In the genomic region with DNA sequence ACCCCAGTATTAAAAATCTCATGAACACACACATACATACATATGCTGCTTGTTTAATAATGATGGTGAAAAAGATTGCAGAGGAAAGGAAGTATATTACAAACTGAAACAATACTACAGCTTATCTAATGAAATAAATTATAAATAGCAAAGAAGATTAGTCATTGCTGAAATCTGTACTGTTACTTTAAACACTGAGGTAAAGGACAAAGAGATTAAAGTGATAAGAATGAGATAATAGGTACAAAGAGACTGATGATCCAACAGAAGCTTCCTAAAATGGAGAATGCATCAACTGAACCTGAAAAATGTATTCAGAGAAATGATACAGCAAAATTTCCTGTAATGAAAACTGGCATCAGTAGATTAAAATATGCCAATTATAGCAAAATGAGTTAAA, we compare ENCODE assay signal across 30 cellular contexts.
"Had no signal": no experiment of that assay in that cellular context is flagged by ENCODE, and none has a peak within 500 bp of the region (broad histone marks: within the 10 kb centered on the region; RNA-seq: fewer than 3 reads in every experiment).

No MANE protein-coding gene starts in this region.

- H3K9me3 Mint-ChIP-seq: activated CD4-positive, alpha-beta T cell treated with anti-CD3 and anti-CD28 coated beads, Interleukin-2, amount 10 ng/mL, durations not matched to agents 24 days and 14 days; brain had no signal

- H3K27me3 ChIP-seq: adrenal gland had no signal

- H3K9me3 ChIP-seq: adrenal gland, SJCRH30 had no signal

- DNase-seq: activated CD4-positive, alpha-beta T cell treated with anti-CD3 and anti-CD28 coated beads, Interleukin-2, amount 10 ng/mL, durations not matched to agents 24 days and 14 days; activated CD4-positive, alpha-beta T cell treated with anti-CD3 and anti-CD28 coated beads, Interleukin-2, amount 50 U/mL, for 4 hours; activated CD8-positive, alpha-beta T cell treated with anti-CD3 and anti-CD28 coated beads for 36 hours; activated gamma-delta T cell treated with Interleukin-2 at 50 U/mL for 16 hours; activated naive CD4-positive, alpha-beta T cell treated with anti-CD3 and anti-CD28 coated beads for 36 hours; activated T-cell treated with anti-CD3 and anti-CD28 coated beads, Interleukin-2, amount 50 U/mL, for 24 hours; adrenal gland; anterior cingulate cortex; caudate nucleus; cerebellar nuclear complex; NCI-H1105; NCI-H1417 treated with DMSO at 0.1 percent for 48 hours; NCI-H187 treated with DMSO at 0.1 percent for 48 hours; NCI-H2081; NCI-H2171 treated with DMSO at 0.1 percent for 48 hours; NCI-H226; NCI-H446 treated with DMSO at 0.1 percent for 48 hours; NCI-H524; NCI-H69; NCI-H82; PC-3; SHP77; SJCRH30; T1000 had no signal

- H3K36me3 ChIP-seq: adrenal gland, SJCRH30 had no signal

- FAIRE-seq: bronchial epithelial cell, RCC 7860 had no signal

- H3K4me3 ChIP-seq: adrenal gland, SJCRH30, SK-N-MC had no signal

- H3K4me1 Mint-ChIP-seq: activated CD4-positive, alpha-beta T cell treated with anti-CD3 and anti-CD28 coated beads, Interleukin-2, amount 10 ng/mL, durations not matched to agents 24 days and 14 days; brain had no signal

- ATAC-seq: activated CD8-positive, alpha-beta T cell treated with anti-CD3 and anti-CD28 coated beads for 36 hours; activated naive CD4-positive, alpha-beta T cell treated with anti-CD3 and anti-CD28 coated beads, Interleukin-2, amount 50 U/mL, for 72 hours; PC-3 had no signal

- H3K27ac Mint-ChIP-seq: activated CD4-positive, alpha-beta T cell treated with anti-CD3 and anti-CD28 coated beads, Interleukin-2, amount 10 ng/mL, durations not matched to agents 24 days and 14 days; activated CD8-positive, alpha-beta T cell treated with anti-CD3 and anti-CD28 coated beads for 36 hours; activated naive CD4-positive, alpha-beta T cell treated with anti-CD3 and anti-CD28 coated beads for 36 hours; activated naive CD4-positive, alpha-beta T cell treated with anti-CD3 and anti-CD28 coated beads, Interleukin-2, amount 50 U/mL, for 72 hours; activated T-cell treated with anti-CD3 and anti-CD28 coated beads, Interleukin-2, amount 50 U/mL, for 24 hours; activated T-helper 2 cell treated with anti-CD3 and anti-CD28 coated beads, Interferon-gamma antibody, Interleukin-2, Interleukin-4, amounts not matched to agents 10 μg/mL and 5 μg/mL and 100 μg/mL, durations not matched to agents 14 hours and 24 hours and 36 hours; brain had no signal

- H3K27me3 Mint-ChIP-seq: activated CD4-positive, alpha-beta T cell treated with anti-CD3 and anti-CD28 coated beads, Interleukin-2, amount 10 ng/mL, durations not matched to agents 24 days and 14 days; activated CD8-positive, alpha-beta T cell treated with anti-CD3 and anti-CD28 coated beads for 36 hours; activated T-cell treated with anti-CD3 and anti-CD28 coated beads, Interleukin-2, amount 50 U/mL, for 24 hours had no signal

- H3K36me3 Mint-ChIP-seq: activated naive CD4-positive, alpha-beta T cell treated with anti-CD3 and anti-CD28 coated beads, Interleukin-2, amount 50 U/mL, for 72 hours; brain had no signal

- H3K4me1 ChIP-seq: adrenal gland, SJCRH30 had no signal

- H3K4me3 Mint-ChIP-seq: activated CD4-positive, alpha-beta T cell treated with anti-CD3 and anti-CD28 coated beads, Interleukin-2, amount 10 ng/mL, durations not matched to agents 24 days and 14 days; activated CD8-positive, alpha-beta T cell treated with anti-CD3 and anti-CD28 coated beads for 36 hours; activated naive CD4-positive, alpha-beta T cell treated with anti-CD3 and anti-CD28 coated beads for 36 hours; activated T-cell treated with anti-CD3 and anti-CD28 coated beads, Interleukin-2, amount 50 U/mL, for 24 hours; brain had no signal

- H3K27ac ChIP-seq: adrenal gland, SJCRH30, SK-N-MC had no signal
